ENCODE assay signal across 1 cellular context in the genomic region with DNA sequence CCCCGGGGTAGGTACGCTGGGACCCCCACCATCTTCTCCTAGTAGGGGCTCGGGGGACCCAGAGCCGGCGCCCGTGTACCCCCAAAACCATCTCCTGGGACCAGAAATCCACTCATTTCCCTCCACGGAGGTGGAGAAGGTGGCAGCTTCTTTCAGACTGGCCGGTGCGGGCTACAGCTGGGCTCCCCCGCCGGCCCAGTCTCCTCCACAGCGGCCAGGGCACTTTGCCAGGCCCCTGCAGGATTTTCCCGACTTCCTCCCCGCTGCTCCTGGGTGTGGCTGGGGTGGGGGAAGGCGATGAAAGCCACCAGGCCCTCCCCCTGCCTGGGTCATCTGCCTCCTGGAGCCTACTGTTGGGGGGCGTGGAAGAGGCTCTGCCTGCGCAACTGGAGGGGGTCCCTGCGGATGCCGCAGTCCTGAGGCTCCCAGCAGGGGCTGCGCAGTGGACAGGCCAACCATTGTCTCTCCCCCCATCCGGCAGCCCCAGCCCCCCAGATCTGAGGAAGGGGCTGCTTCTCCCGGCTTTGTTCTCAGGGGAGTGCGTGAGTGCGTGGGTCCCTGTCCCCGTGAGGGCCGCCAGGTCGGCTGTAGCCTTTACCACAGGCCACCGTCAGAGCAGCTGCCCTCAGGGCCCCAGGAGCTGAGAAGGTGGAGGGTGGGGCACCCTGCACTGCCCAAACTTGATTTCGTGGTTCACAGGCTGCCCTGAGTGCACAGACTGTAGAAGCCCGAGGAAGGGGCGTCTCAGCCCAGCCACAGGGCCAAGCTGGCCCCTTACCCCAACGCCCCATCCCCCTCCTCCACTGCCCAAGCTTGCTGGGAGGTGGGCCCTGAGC.
TF ChIP-seq lines count a peak whose summit lies in the region.

No MANE protein-coding gene starts in this region.

TF ChIP-seq in HepG2, 621 proteins besides CTCF, POLR2A, EP300 and RAD21:
- TF ChIP-seq SAP130 (CRISPR knock-in tag; IDR thresholded peaks at IDR 0.05; ENCODE audit: low read depth) (peak; percentile 14; the same call in 1 of the 2 replicates), HNRNPL (IDR thresholded peaks at IDR 0.05; ENCODE audit: low read depth, low read length) (0 out of 2 replicates have a peak, but pooled peaks have one; percentile 19), AGO1 (IDR thresholded peaks at IDR 0.05; ENCODE audit: low read depth, low read length, poor library complexity, severe bottlenecking) (peak; percentile 61), ZNF678 (CRISPR knock-in tag; IDR thresholded peaks at IDR 0.05) (no peak), ZNF564 (CRISPR knock-in tag; IDR thresholded peaks at IDR 0.05) (0 out of 2 replicates have a peak, but pooled peaks have one; percentile 38), GABPB1 (CRISPR knock-in tag; IDR thresholded peaks at IDR 0.05) (peak; percentile 40; the same call in 1 of the 2 replicates), TBL1XR1 (IDR thresholded peaks at IDR 0.05; ENCODE audit: borderline replicate concordance, low read length, partially characterized antibody) (no peak), ZNF543 (CRISPR knock-in tag; IDR thresholded peaks at IDR 0.05) (0 out of 2 replicates have a peak, but pooled peaks have one; percentile 19), TCF7 (IDR thresholded peaks at IDR 0.05; ENCODE audit: low read depth) (no peak), ZNF605 (CRISPR knock-in tag; IDR thresholded peaks at IDR 0.05) (no peak), ZNF615 (CRISPR knock-in tag; IDR thresholded peaks at IDR 0.05; ENCODE audit: borderline replicate concordance) (no peak), XRCC5 (optimal IDR thresholded peaks at IDR 0.05; ENCODE audit: low read length) (peak; percentile 26), RBFOX2 (IDR thresholded peaks at IDR 0.05; ENCODE audit: low read depth, low read length) (peak; percentile 60), TBX2 (CRISPR knock-in tag; IDR thresholded peaks at IDR 0.05; ENCODE audit: borderline replicate concordance) (0 out of 2 replicates have a peak, but pooled peaks have one; percentile 16), ZBTB7A (CRISPR knock-in tag; IDR thresholded peaks at IDR 0.05) (peak; percentile 63; the same call in 1 of the 2 replicates), AGO2 (optimal IDR thresholded peaks at IDR 0.05; ENCODE audit: low read depth, low read length) (peak; percentile 51)
- TF ChIP-seq, protein P1, sequence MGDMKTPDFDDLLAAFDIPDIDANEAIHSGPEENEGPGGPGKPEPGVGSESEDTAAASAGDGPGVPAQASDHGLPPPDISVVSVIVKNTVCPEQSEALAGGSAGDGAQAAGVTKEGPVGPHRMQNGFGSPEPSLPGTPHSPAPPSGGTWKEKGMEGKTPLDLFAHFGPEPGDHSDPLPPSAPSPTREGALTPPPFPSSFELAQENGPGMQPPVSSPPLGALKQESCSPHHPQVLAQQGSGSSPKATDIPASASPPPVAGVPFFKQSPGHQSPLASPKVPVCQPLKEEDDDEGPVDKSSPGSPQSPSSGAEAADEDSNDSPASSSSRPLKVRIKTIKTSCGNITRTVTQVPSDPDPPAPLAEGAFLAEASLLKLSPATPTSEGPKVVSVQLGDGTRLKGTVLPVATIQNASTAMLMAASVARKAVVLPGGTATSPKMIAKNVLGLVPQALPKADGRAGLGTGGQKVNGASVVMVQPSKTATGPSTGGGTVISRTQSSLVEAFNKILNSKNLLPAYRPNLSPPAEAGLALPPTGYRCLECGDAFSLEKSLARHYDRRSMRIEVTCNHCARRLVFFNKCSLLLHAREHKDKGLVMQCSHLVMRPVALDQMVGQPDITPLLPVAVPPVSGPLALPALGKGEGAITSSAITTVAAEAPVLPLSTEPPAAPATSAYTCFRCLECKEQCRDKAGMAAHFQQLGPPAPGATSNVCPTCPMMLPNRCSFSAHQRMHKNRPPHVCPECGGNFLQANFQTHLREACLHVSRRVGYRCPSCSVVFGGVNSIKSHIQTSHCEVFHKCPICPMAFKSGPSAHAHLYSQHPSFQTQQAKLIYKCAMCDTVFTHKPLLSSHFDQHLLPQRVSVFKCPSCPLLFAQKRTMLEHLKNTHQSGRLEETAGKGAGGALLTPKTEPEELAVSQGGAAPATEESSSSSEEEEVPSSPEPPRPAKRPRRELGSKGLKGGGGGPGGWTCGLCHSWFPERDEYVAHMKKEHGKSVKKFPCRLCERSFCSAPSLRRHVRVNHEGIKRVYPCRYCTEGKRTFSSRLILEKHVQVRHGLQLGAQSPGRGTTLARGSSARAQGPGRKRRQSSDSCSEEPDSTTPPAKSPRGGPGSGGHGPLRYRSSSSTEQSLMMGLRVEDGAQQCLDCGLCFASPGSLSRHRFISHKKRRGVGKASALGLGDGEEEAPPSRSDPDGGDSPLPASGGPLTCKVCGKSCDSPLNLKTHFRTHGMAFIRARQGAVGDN (CRISPR knock-in tag; IDR thresholded peaks at IDR 0.05) = peak; percentile 60
- TF ChIP-seq, protein P2, sequence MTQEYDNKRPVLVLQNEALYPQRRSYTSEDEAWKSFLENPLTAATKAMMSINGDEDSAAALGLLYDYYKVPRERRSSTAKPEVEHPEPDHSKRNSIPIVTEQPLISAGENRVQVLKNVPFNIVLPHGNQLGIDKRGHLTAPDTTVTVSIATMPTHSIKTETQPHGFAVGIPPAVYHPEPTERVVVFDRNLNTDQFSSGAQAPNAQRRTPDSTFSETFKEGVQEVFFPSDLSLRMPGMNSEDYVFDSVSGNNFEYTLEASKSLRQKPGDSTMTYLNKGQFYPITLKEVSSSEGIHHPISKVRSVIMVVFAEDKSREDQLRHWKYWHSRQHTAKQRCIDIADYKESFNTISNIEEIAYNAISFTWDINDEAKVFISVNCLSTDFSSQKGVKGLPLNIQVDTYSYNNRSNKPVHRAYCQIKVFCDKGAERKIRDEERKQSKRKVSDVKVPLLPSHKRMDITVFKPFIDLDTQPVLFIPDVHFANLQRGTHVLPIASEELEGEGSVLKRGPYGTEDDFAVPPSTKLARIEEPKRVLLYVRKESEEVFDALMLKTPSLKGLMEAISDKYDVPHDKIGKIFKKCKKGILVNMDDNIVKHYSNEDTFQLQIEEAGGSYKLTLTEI (CRISPR knock-in tag; conservative IDR thresholded peaks at IDR 0.05) = no peak
- TF ChIP-seq, protein P3, sequence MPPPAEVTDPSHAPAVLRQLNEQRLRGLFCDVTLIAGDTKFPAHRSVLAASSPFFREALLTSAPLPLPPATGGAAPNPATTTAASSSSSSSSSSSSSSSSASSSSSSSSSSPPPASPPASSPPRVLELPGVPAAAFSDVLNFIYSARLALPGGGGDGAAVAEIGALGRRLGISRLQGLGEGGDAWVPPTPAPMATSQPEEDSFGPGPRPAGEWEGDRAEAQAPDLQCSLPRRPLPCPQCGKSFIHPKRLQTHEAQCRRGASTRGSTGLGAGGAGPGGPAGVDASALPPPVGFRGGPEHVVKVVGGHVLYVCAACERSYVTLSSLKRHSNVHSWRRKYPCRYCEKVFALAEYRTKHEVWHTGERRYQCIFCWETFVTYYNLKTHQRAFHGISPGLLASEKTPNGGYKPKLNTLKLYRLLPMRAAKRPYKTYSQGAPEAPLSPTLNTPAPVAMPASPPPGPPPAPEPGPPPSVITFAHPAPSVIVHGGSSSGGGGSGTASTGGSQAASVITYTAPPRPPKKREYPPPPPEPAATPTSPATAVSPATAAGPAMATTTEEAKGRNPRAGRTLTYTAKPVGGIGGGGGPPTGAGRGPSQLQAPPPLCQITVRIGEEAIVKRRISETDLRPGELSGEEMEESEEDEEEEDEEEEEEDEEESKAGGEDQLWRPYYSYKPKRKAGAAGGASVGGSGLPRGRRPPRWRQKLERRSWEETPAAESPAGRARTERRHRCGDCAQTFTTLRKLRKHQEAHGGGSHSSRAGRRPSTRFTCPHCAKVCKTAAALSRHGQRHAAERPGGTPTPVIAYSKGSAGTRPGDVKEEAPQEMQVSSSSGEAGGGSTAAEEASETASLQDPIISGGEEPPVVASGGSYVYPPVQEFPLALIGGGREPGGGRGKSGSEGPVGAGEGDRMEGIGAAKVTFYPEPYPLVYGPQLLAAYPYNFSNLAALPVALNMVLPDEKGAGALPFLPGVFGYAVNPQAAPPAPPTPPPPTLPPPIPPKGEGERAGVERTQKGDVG (CRISPR knock-in tag; IDR thresholded peaks at IDR 0.05; ENCODE audit: borderline replicate concordance) = 0 out of 2 replicates have a peak, but pooled peaks have one; percentile 10
- TF ChIP-seq, protein P4, sequence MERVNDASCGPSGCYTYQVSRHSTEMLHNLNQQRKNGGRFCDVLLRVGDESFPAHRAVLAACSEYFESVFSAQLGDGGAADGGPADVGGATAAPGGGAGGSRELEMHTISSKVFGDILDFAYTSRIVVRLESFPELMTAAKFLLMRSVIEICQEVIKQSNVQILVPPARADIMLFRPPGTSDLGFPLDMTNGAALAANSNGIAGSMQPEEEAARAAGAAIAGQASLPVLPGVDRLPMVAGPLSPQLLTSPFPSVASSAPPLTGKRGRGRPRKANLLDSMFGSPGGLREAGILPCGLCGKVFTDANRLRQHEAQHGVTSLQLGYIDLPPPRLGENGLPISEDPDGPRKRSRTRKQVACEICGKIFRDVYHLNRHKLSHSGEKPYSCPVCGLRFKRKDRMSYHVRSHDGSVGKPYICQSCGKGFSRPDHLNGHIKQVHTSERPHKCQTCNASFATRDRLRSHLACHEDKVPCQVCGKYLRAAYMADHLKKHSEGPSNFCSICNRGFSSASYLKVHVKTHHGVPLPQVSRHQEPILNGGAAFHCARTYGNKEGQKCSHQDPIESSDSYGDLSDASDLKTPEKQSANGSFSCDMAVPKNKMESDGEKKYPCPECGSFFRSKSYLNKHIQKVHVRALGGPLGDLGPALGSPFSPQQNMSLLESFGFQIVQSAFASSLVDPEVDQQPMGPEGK (CRISPR knock-in tag; IDR thresholded peaks at IDR 0.05) = peak; percentile 58
- TF ChIP-seq, protein P5, sequence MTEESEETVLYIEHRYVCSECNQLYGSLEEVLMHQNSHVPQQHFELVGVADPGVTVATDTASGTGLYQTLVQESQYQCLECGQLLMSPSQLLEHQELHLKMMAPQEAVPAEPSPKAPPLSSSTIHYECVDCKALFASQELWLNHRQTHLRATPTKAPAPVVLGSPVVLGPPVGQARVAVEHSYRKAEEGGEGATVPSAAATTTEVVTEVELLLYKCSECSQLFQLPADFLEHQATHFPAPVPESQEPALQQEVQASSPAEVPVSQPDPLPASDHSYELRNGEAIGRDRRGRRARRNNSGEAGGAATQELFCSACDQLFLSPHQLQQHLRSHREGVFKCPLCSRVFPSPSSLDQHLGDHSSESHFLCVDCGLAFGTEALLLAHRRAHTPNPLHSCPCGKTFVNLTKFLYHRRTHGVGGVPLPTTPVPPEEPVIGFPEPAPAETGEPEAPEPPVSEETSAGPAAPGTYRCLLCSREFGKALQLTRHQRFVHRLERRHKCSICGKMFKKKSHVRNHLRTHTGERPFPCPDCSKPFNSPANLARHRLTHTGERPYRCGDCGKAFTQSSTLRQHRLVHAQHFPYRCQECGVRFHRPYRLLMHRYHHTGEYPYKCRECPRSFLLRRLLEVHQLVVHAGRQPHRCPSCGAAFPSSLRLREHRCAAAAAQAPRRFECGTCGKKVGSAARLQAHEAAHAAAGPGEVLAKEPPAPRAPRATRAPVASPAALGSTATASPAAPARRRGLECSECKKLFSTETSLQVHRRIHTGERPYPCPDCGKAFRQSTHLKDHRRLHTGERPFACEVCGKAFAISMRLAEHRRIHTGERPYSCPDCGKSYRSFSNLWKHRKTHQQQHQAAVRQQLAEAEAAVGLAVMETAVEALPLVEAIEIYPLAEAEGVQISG (CRISPR knock-in tag; IDR thresholded peaks at IDR 0.05) = 0 out of 2 replicates have a peak, but pooled peaks have one; percentile 3
- TF ChIP-seq, protein P6, sequence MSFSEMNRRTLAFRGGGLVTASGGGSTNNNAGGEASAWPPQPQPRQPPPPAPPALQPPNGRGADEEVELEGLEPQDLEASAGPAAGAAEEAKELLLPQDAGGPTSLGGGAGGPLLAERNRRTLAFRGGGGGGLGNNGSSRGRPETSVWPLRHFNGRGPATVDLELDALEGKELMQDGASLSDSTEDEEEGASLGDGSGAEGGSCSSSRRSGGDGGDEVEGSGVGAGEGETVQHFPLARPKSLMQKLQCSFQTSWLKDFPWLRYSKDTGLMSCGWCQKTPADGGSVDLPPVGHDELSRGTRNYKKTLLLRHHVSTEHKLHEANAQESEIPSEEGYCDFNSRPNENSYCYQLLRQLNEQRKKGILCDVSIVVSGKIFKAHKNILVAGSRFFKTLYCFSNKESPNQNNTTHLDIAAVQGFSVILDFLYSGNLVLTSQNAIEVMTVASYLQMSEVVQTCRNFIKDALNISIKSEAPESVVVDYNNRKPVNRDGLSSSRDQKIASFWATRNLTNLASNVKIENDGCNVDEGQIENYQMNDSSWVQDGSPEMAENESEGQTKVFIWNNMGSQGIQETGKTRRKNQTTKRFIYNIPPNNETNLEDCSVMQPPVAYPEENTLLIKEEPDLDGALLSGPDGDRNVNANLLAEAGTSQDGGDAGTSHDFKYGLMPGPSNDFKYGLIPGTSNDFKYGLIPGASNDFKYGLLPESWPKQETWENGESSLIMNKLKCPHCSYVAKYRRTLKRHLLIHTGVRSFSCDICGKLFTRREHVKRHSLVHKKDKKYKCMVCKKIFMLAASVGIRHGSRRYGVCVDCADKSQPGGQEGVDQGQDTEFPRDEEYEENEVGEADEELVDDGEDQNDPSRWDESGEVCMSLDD (CRISPR knock-in tag; IDR thresholded peaks at IDR 0.05; ENCODE audit: borderline replicate concordance) = peak; percentile 5; the same call in 1 of the 2 replicates
